In genomic region chr19:34232566-34233481, GRCh38 we compare ENCODE assay signal across 1 cellular context.
TF ChIP-seq lines count a peak whose summit lies in the region.

No MANE protein-coding gene starts in this region.

TF ChIP-seq in K562, 482 proteins besides CTCF, POLR2A, EP300 and RAD21 (continued from another document):
- TF ChIP-seq, protein P1, sequence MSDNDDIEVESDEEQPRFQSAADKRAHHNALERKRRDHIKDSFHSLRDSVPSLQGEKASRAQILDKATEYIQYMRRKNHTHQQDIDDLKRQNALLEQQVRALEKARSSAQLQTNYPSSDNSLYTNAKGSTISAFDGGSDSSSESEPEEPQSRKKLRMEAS (CRISPR knock-in tag; IDR thresholded peaks at IDR 0.05) = peak; percentile 33; the same call in 1 of the 2 replicates
- TF ChIP-seq ZNF212 (CRISPR knock-in tag; IDR thresholded peaks at IDR 0.05) (no peak), FOSL1 (tag; conservative IDR thresholded peaks at IDR 0.05) (peak; percentile 94), PTRF (tag; IDR thresholded peaks at IDR 0.05) (no peak), ZNF133 (CRISPR knock-in tag; IDR thresholded peaks at IDR 0.05) (no peak), ZNF274 (IDR thresholded peaks at IDR 0.05; ENCODE audit: borderline replicate concordance, low read depth, low read length) (no peak), ZFPM2 (CRISPR knock-in tag; IDR thresholded peaks at IDR 0.05) (no peak), ZNF766 (CRISPR knock-in tag; conservative IDR thresholded peaks at IDR 0.05) (0 out of 2 replicates have a peak, but pooled peaks have one; percentile 24), ATF3 (IDR thresholded peaks at IDR 0.05) (peak; percentile 88), ATF3 (CRISPR knock-in tag; conservative IDR thresholded peaks at IDR 0.05) (no peak), TBP (optimal IDR thresholded peaks at IDR 0.05; ENCODE audit: low read depth, low read length) (peak; percentile 18), SOX6 (IDR thresholded peaks at IDR 0.05) (peak; percentile 18; the same call in 1 of the 2 replicates), L3MBTL2 (IDR thresholded peaks at IDR 0.05) (peak; percentile 68), MTA3 (IDR thresholded peaks at IDR 0.05; ENCODE audit: borderline replicate concordance) (0 out of 2 replicates have a peak, but pooled peaks have one; percentile 24)
TF ChIP-seq in K562: peak in this region for 18.
